In the genomic region with DNA sequence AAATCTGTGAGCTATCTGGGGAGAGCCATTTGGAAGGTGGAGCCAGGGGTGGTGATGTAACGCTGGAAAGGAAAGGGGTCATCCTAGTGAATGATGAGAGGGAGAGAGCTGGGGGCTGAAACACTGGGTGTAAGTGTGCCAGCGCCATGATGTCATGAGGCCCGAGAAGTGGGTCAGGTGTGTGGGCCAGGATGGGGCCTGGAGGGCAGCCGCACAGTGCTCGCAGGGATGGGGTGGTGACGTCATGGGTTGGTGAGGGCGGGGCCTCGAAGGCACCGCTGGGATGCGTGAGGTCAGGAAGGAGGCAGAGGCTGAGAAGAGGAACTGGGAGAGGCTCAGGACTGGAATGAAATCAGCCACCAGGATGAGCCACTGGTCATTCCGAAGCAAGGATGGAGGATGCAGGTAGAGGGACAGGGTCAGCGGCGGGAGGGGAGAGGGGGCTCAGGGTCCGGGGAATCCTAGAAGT, we compare ENCODE assay signal across 9 cellular contexts. TPM values are rescaled to one million over a fixed set of nuclear protein-coding genes. Genes with fewer than 3 reads are reported as not detected.
DNase-seq lines count a peak whose midpoint lies in the region; ATAC-seq and TF ChIP-seq lines count a peak whose summit lies in the region.
"Had no signal": no experiment of that assay in that cellular context is flagged by ENCODE, and none has a peak within 500 bp of the region (broad histone marks: within the 10 kb centered on the region; RNA-seq: fewer than 3 reads in every experiment).

No MANE protein-coding gene starts in this region.

- H4K20me1 ChIP-seq in neural progenitor cell (ENCODE audit: low read depth), result peaks cover 14% of the 10 kb centered on the region

- H3K27me3 ChIP-seq in neural progenitor cell, result peaks cover 7% of the 10 kb centered on the region

- DNase-seq in EL (peak; percentile 55), NCI-H2196 (lab: John Stamatoyannopoulos, UW; ENCODE audit: unreplicated experiment) (peak; percentile 32), neural progenitor cell (ENCODE audit: low spot score) (peak; percentile 78), osteocyte (ENCODE audit: extremely low spot score, unreplicated experiment) (no peak)

- H3K4me3 Mint-ChIP-seq in neural progenitor cell (peak overlapping the region; percentile 85), osteocyte (ENCODE audit: unreplicated experiment) (no peak overlapping the region)

- peaks cover 11% of the 10 kb centered on the region for H3K4me1 ChIP-seq in neural progenitor cell

- H3K79me2 ChIP-seq in neural progenitor cell (ENCODE audit: low read depth), result peaks cover 25% of the 10 kb centered on the region

- H3K9me3 Mint-ChIP-seq in neural progenitor cell, result no peaks in the 10 kb centered on the region
- no peaks in the 10 kb centered on the region for H3K9me3 Mint-ChIP-seq in osteocyte (ENCODE audit: unreplicated experiment)

- H3K27ac Mint-ChIP-seq in neural progenitor cell (peak overlapping the region; percentile 59), osteocyte (ENCODE audit: unreplicated experiment) (no peak overlapping the region)

- no peak overlapping the region for H3K9ac ChIP-seq in neural progenitor cell

- H3K4me3 ChIP-seq in neural progenitor cell, result peak overlapping the region; percentile 66

- no peaks in the 10 kb centered on the region for H3K9me3 ChIP-seq in neural progenitor cell (ENCODE audit: low read depth)

- H3K4me2 ChIP-seq in neural progenitor cell, result peak overlapping the region; percentile 96

- H3K27me3 Mint-ChIP-seq in neural progenitor cell (ENCODE audit: insufficient read depth, low read depth) (peaks cover 15% of the 10 kb centered on the region), osteocyte (ENCODE audit: unreplicated experiment) (peaks cover 9% of the 10 kb centered on the region)

- H3K36me3 ChIP-seq in neural progenitor cell, result no peaks in the 10 kb centered on the region

- H3K4me1 Mint-ChIP-seq in neural progenitor cell, result peaks cover 32% of the 10 kb centered on the region
- H3K4me1 Mint-ChIP-seq in osteocyte (ENCODE audit: unreplicated experiment), result peaks cover 24% of the 10 kb centered on the region

- H3K36me3 Mint-ChIP-seq in neural progenitor cell (no peaks in the 10 kb centered on the region), osteocyte (ENCODE audit: unreplicated experiment) (peaks cover 1% of the 10 kb centered on the region)

- H2AFZ ChIP-seq in neural progenitor cell (replicated peaks), result no peak overlapping the region

- H3K27ac ChIP-seq in cingulate gyrus (ENCODE audit: low read depth, low read length), result peak overlapping the region; percentile 84
- H3K27ac ChIP-seq in neural progenitor cell, result no peak overlapping the region

- ATAC-seq in GM18909 (IDR thresholded peaks at IDR 0.05; ENCODE audit: poor library complexity, unreplicated experiment) (no peak), GM21381 (IDR thresholded peaks at IDR 0.05; ENCODE audit: unreplicated experiment) (no peak)

- TF ChIP-seq CTCF in neural progenitor cell (IDR thresholded peaks at IDR 0.05) (no peak), osteocyte (IDR thresholded peaks at IDR 0.05) (no peak)

- H3F3A ChIP-seq in neural progenitor cell (ENCODE audit: low read depth), result peaks cover 15% of the 10 kb centered on the region

RNA-seq across cellular contexts. Expression of gene CCDC61, which starts 4.4 kb away (rescaled TPM):
- total RNA-seq in neural progenitor cell (ENCODE audit: low replicate concordance), result 5.7 and 11.6 TPM in 2 replicates
- 12.4 and 13.8 TPM in 2 replicates for total RNA-seq in osteocyte

RNA-seq across cellular contexts. Expression of gene PGLYRP1, which starts 23.2 kb away (rescaled TPM):
- not detected in 2 replicates for total RNA-seq in neural progenitor cell (ENCODE audit: low replicate concordance)
- total RNA-seq in osteocyte, result not detected in 2 replicates
- total RNA-seq: chondrocyte, renal cortical epithelial cell had no signal

RNA-seq across cellular contexts. Expression of gene NOVA2, which starts 26.0 kb away (rescaled TPM):
- total RNA-seq in neural progenitor cell (ENCODE audit: low replicate concordance) (3.9 and 6.7 TPM in 2 replicates), osteocyte (not detected in 2 replicates)

RNA-seq across cellular contexts. Expression of gene IGFL4, which starts 41.1 kb away (rescaled TPM):
- 0.15 and 0.21 TPM in 2 replicates for total RNA-seq in neural progenitor cell (ENCODE audit: low replicate concordance)
- not detected in 2 replicates for total RNA-seq in osteocyte
- total RNA-seq: chondrocyte, renal cortical epithelial cell had no signal
